In the genomic region with DNA sequence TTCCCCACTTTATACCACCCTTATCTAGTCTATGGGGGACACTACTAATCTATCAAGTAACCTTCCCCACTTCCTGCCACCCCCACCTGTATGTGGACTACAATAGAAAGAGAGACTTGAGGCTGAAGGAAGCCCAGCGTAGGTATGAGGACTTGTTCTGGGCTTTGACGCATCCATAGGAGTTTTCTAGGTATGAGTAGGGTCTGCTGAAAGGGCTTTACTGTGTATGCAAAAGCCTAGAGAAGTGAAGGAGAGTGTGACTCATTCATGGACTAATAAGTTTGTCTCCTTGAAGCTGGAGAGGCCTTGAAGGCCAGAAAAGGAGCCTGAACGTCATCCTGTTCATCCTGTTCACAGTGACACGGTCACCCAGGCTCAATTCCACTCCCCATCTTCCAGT, we compare ENCODE assay signal across 17 cellular contexts. TPM values are rescaled to one million over a fixed set of nuclear protein-coding genes. Genes with fewer than 3 reads are reported as not detected.
DNase-seq lines count a peak whose midpoint lies in the region; ATAC-seq and TF ChIP-seq lines count a peak whose summit lies in the region.
"Had no signal": no experiment of that assay in that cellular context is flagged by ENCODE, and none has a peak within 500 bp of the region (broad histone marks: within the 10 kb centered on the region; RNA-seq: fewer than 3 reads in every experiment).

No MANE protein-coding gene starts in this region.

- no peaks in the 10 kb centered on the region for H3F3A ChIP-seq in SK-N-SH (replicated peaks; ENCODE audit: insufficient read depth)
- H3F3A ChIP-seq in PC-3 (ENCODE audit: low read length, unreplicated experiment): no peaks in the 10 kb centered on the region

- H3K27ac ChIP-seq in SK-N-SH (ENCODE audit: low read depth in 2 of 2, low read length in 1 of 2) (no peak overlapping the region), PC-3 (ENCODE audit: low read length) (no peak overlapping the region), mammary epithelial cell (ENCODE audit: insufficient read depth, low read depth, low read length) (no peak overlapping the region)
- H3K27ac ChIP-seq: 22Rv1, A549, BLaER1 had no signal

- POLR2A ChIA-PET in SK-N-SH (lab: Yijun Ruan, JAX) (interaction anchor here (0.6 kb wide), 1 partner anchor 1119 kb away, joined by 3 read pairs; no protein-coding TSS in a partner anchor), PC-3 (lab: Charles Lee; ENCODE audit: unreplicated experiment) (no interaction called here)

- H3K4me1 ChIP-seq in SK-N-SH (ENCODE audit: control insufficient read depth in 1 of 2, insufficient read depth in 2 of 2, low read depth in 1 of 2, low read length in 1 of 2): no peaks in the 10 kb centered on the region
- no peaks in the 10 kb centered on the region for H3K4me1 ChIP-seq in PC-3 (ENCODE audit: insufficient read depth, low read length)
- no peaks in the 10 kb centered on the region for H3K4me1 ChIP-seq in mammary epithelial cell (ENCODE audit: insufficient read depth, low read length)
- H3K4me1 ChIP-seq: A549 had no signal

- H3K4me3 ChIP-seq in SK-N-SH (ENCODE audit: low read depth in 2 of 2, low read length in 1 of 2): no peak overlapping the region
- H3K4me3 ChIP-seq in PC-3 (ENCODE audit: low read length): no peak overlapping the region
- H3K4me3 ChIP-seq in mammary epithelial cell (replicated peaks in 1 of 3; ENCODE audit: insufficient read depth in 1 of 3, low read depth in 2 of 3, low read length in 3 of 3): no peak overlapping the region
- H3K4me3 ChIP-seq: A549, BLaER1, HAP-1 had no signal

- in situ Hi-C loops in ACHN (cut with HindIII; ENCODE audit: low pct_ligation_motif_present, low pct_unique_long_range_greater_than_20kb, low sequenced_read_pairs): no loop called here
- in situ Hi-C loops in mammary epithelial cell (cut with MboI; ENCODE audit: low sequenced_read_pairs in 2 of 2): no loop called here

- TF ChIP-seq CTCF in SK-N-SH (IDR thresholded peaks at IDR 0.05) (no peak), PC-3 (conservative IDR thresholded peaks at IDR 0.05; ENCODE audit: low read depth, low read length) (no peak), mammary epithelial cell (conservative IDR thresholded peaks at IDR 0.05 in 1 of 2, IDR thresholded peaks at IDR 0.05 in 1 of 2; ENCODE audit: extremely low read depth in 1 of 2, insufficient read depth in 1 of 2, low read depth in 1 of 2, low read length in 2 of 2) (no peak)

- BruUV-seq in PC-3 (replicated peaks; lab: Mats Ljungman, UMichigan) (no TSS peak), mammary epithelial cell (replicated peaks; lab: Mats Ljungman, UMichigan) (no TSS peak)

- H3K79me2 ChIP-seq in SK-N-SH (ENCODE audit: insufficient read depth): no peaks in the 10 kb centered on the region
- H3K79me2 ChIP-seq in PC-3 (ENCODE audit: low read length): no peaks in the 10 kb centered on the region
- no peaks in the 10 kb centered on the region for H3K79me2 ChIP-seq in mammary epithelial cell (ENCODE audit: insufficient read depth, low read length)

- H3K9me2 ChIP-seq in SK-N-SH (no peaks in the 10 kb centered on the region), PC-3 (replicated peaks; ENCODE audit: low read length) (no peaks in the 10 kb centered on the region)

- 78% methylated on average over 4 of the region's 4 CpGs for WGBS in SK-N-SH (ENCODE audit: low lambda C conversion rate)
- WGBS in mammary epithelial cell (ENCODE audit: low coverage, missing lambda C conversion rate): 90% methylated on average over 4 of the region's 4 CpGs

- dilution Hi-C loops in mammary epithelial cell (cut with HindIII; ENCODE audit: low sequenced_read_pairs): loop anchor here (5.0 kb wide), 2 partner anchors 36 to 44 kb away; no protein-coding TSS in a partner anchor

- no peak for TF ChIP-seq EP300 in SK-N-SH (IDR thresholded peaks at IDR 0.05; ENCODE audit: borderline replicate concordance in 1 of 2, low read depth in 1 of 2, low read length in 1 of 2)

- CTCF ChIA-PET in SK-N-SH (lab: Yijun Ruan, JAX): interaction anchor here (1.2 to 2.5 kb wide), 4 partner anchors 13 to 32 kb away, joined by 3 to 18 read pairs (median 4); no protein-coding TSS in a partner anchor
- CTCF ChIA-PET in PC-3 (lab: Charles Lee): no interaction called here
- CTCF ChIA-PET in mammary epithelial cell (lab: Charles Lee; ENCODE audit: low non-redundant PET): interaction anchor here (0.6 kb wide), 2 partner anchors 34 to 510 kb away, joined by 5 read pairs; no protein-coding TSS in a partner anchor

- H4K20me1 ChIP-seq in SK-N-SH (ENCODE audit: insufficient read depth): no peaks in the 10 kb centered on the region
- H4K20me1 ChIP-seq in PC-3 (ENCODE audit: low read length): no peaks in the 10 kb centered on the region
- no peaks in the 10 kb centered on the region for H4K20me1 ChIP-seq in mammary epithelial cell (ENCODE audit: insufficient read depth, low read length)
- H4K20me1 ChIP-seq: BLaER1 had no signal

- H3K36me3 ChIP-seq in SK-N-SH (replicated peaks in 1 of 2; ENCODE audit: control insufficient read depth in 1 of 2, insufficient read depth in 2 of 2, low read length in 1 of 2): no peaks in the 10 kb centered on the region
- no peaks in the 10 kb centered on the region for H3K36me3 ChIP-seq in PC-3 (ENCODE audit: low read depth, low read length)
- H3K36me3 ChIP-seq in mammary epithelial cell (ENCODE audit: insufficient read depth, low read length): no peaks in the 10 kb centered on the region
- H3K36me3 ChIP-seq: BLaER1, HAP-1 had no signal

- intact Hi-C loops in PC-3 (cut with micrococcal nuclease): no loop called here
- intact Hi-C loops in posterior vena cava (cut with DNase I): no loop called here
- intact Hi-C loops in mammary epithelial cell (cut with micrococcal nuclease): loop anchor here (5.0 kb wide), 1 partner anchor 141 kb away; no protein-coding TSS in a partner anchor

- ATAC-seq in SK-N-SH treated with all-trans-retinoic acid at 6 μM for 48 hours (no peak), PC-3 (0 out of 2 replicates have a peak, but pooled peaks have one; percentile 35), esophagus mucosa (peak; percentile 22)

- H3K27me3 ChIP-seq in SK-N-SH (ENCODE audit: insufficient read depth): no peaks in the 10 kb centered on the region
- no peaks in the 10 kb centered on the region for H3K27me3 ChIP-seq in PC-3 (ENCODE audit: low read length)
- no peaks in the 10 kb centered on the region for H3K27me3 ChIP-seq in mammary epithelial cell (ENCODE audit: insufficient read depth, low read length)
- H3K27me3 ChIP-seq: BLaER1 had no signal

- TF ChIP-seq RAD21 in SK-N-SH (IDR thresholded peaks at IDR 0.05; ENCODE audit: low read length): no peak

- H3K9ac ChIP-seq in SK-N-SH: no peak overlapping the region
- no peak overlapping the region for H3K9ac ChIP-seq in PC-3 (ENCODE audit: low read length)
- H3K9ac ChIP-seq in mammary epithelial cell (ENCODE audit: insufficient read depth, low read length): no peak overlapping the region
- H3K9ac ChIP-seq: BLaER1 had no signal

- H3K9me3 ChIP-seq in SK-N-SH (no peaks in the 10 kb centered on the region), PC-3 (ENCODE audit: low read length) (no peaks in the 10 kb centered on the region), mammary epithelial cell (replicated peaks; ENCODE audit: insufficient read depth, low read length) (no peaks in the 10 kb centered on the region)
- H3K9me3 ChIP-seq: A549, BLaER1, HAP-1 had no signal

- no peak for DNase-seq in SK-N-SH
- DNase-seq in PC-3: no peak
- no peak for DNase-seq in posterior vena cava (ENCODE audit: low spot score)
- DNase-seq in ACHN: no peak
- DNase-seq in mammary epithelial cell: no peak
- DNase-seq: CD4-positive, alpha-beta memory T cell; DMS153; DMS79; GDM1 had no signal

- H2AFZ ChIP-seq in SK-N-SH (ENCODE audit: low read depth): no peak overlapping the region
- H2AFZ ChIP-seq in PC-3 (ENCODE audit: low read length): no peak overlapping the region
- no peak overlapping the region for H2AFZ ChIP-seq in mammary epithelial cell (ENCODE audit: low read depth, low read length)

- H3K4me2 ChIP-seq in SK-N-SH: no peak overlapping the region
- H3K4me2 ChIP-seq in PC-3 (ENCODE audit: low read length): no peak overlapping the region
- H3K4me2 ChIP-seq in mammary epithelial cell (ENCODE audit: insufficient read depth, low read depth, low read length): no peak overlapping the region
- H3K4me2 ChIP-seq: A549, BLaER1 had no signal

TF ChIP-seq in SK-N-SH treated with all-trans-retinoic acid at 6 μM for 48 hours, 23 proteins besides CTCF, POLR2A, EP300 and RAD21:
- TF ChIP-seq TCF4 (CRISPR knock-in tag; IDR thresholded peaks at IDR 0.05; ENCODE audit: borderline replicate concordance): no peak
- peak; percentile 97 for TF ChIP-seq ZFP3 (CRISPR knock-in tag; IDR thresholded peaks at IDR 0.05)
- no peak for TF ChIP-seq GLIS3 (CRISPR knock-in tag; IDR thresholded peaks at IDR 0.05)

TF ChIP-seq in SK-N-SH, 30 proteins besides CTCF, POLR2A, EP300 and RAD21:
- TF ChIP-seq CHD2 (IDR thresholded peaks at IDR 0.05; ENCODE audit: low read length, partially characterized antibody) (no peak), FOXJ3 (CRISPR knock-in tag; IDR thresholded peaks at IDR 0.05) (no peak), IRF3 (IDR thresholded peaks at IDR 0.05; ENCODE audit: low read depth, low read length) (no peak), SMC3 (IDR thresholded peaks at IDR 0.05; ENCODE audit: low read depth, low read length) (no peak)

RNA-seq across cellular contexts. Expression of gene TINCR, which starts 21.8 kb away (rescaled TPM):
- polyA plus RNA-seq in SK-N-SH (2012; rRNA removed): 0.02 and 0.03 TPM in 2 replicates
- 0.03 and 0.07 TPM in 2 replicates for polyA plus RNA-seq in SK-N-SH (2012; cell fraction: cytosol; rRNA removed)
- polyA plus RNA-seq in SK-N-SH (2012; cell fraction: nucleus; rRNA removed): 0.11 and 0.12 TPM in 2 replicates
- total RNA-seq in PC-3 (2014; rRNA removed): 0.58 and 0.69 TPM in 2 replicates
- total RNA-seq in esophagus mucosa: 29.7 TPM
- total RNA-seq in posterior vena cava: under 1 TPM; 0.42 to 0.43 TPM
- total RNA-seq in mammary epithelial cell: 1 to 10 TPM; 4.5 to 9.9 TPM
- 4.1 TPM for polyA plus RNA-seq in mammary epithelial cell
- 2.9 TPM for polyA minus RNA-seq in mammary epithelial cell
- total RNA-seq: HT-29 had no signal
- polyA plus RNA-seq: CD14-positive monocyte had no signal
